ENCODE assay signal across 8 cellular contexts in genomic region chr3:39810647-39811161, GRCh38. TPM values are rescaled to one million over a fixed set of nuclear protein-coding genes. Genes with fewer than 3 reads are reported as not detected.
A peak's percentile ranks its signal among the peaks of the same experiment; 100 is the strongest.
DNase-seq lines count a peak whose midpoint lies in the region; ATAC-seq, FAIRE-seq and TF ChIP-seq lines count a peak whose summit lies in the region.

No MANE protein-coding gene starts in this region.

- H3K9ac ChIP-seq in MM.1S (ENCODE audit: low read length) (no peak overlapping the region), endothelial cell of umbilical vein (replicated peaks; ENCODE audit: extremely low read depth, insufficient read depth, low read length) (peak overlapping the region; percentile 3), parathyroid adenoma (no peak overlapping the region)

- no peak for DNase-seq in CD4-positive, CD25-positive, alpha-beta regulatory T cell
- DNase-seq in MM.1S (no peak), endothelial cell of umbilical vein (ENCODE audit: low read depth, low spot score) (peak; percentile 64), amniotic stem cell (lab: John Stamatoyannopoulos, UW) (no peak), GM13977 (ENCODE audit: low spot score) (no peak)

- peaks cover 0 to 8% (median 0%) of the 10 kb centered on the region in 7 donors for H3K9me3 Mint-ChIP-seq in CD4-positive, CD25-positive, alpha-beta regulatory T cell

- ATAC-seq in CD4-positive, CD25-positive, alpha-beta regulatory T cell (ENCODE audit: low read depth in 2 of 2): no peak
- no peak for ATAC-seq in GM18870 (IDR thresholded peaks at IDR 0.05; ENCODE audit: unreplicated experiment)
- ATAC-seq in GM21360 (IDR thresholded peaks at IDR 0.05; ENCODE audit: unreplicated experiment): no peak

- H3K9me3 ChIP-seq in CD4-positive, CD25-positive, alpha-beta regulatory T cell (ENCODE audit: control insufficient read depth in 2 of 2, low read length in 2 of 2): no peaks in the 10 kb centered on the region
- H3K9me3 ChIP-seq in MM.1S (replicated peaks; ENCODE audit: insufficient read depth, low read length): no peaks in the 10 kb centered on the region
- H3K9me3 ChIP-seq in endothelial cell of umbilical vein (replicated peaks; ENCODE audit: control insufficient read depth, insufficient read depth, low read length): no peaks in the 10 kb centered on the region
- no peaks in the 10 kb centered on the region for H3K9me3 ChIP-seq in parathyroid adenoma (ENCODE audit: control insufficient read depth, low read length)

- H3K27ac Mint-ChIP-seq in CD4-positive, CD25-positive, alpha-beta regulatory T cell: no peak overlapping the region

- intact Hi-C loops in endothelial cell of umbilical vein (cut with micrococcal nuclease): loop anchor here (1.0 to 5.0 kb wide), 7 partner anchors 53 to 499 kb away; partner anchors contain the start of gene EIF1B

- peak overlapping the region in 3 of 4 donors; percentile 25 to 39 (median 30) for H3K4me3 Mint-ChIP-seq in CD4-positive, CD25-positive, alpha-beta regulatory T cell

- TF ChIP-seq CTCF in MM.1S (IDR thresholded peaks at IDR 0.05; ENCODE audit: low read length): no peak
- TF ChIP-seq CTCF in endothelial cell of umbilical vein (IDR thresholded peaks at IDR 0.05; ENCODE audit: extremely low read depth in 1 of 2, insufficient read depth in 1 of 2, low read depth in 1 of 2, low read length in 2 of 2): no peak
- TF ChIP-seq CTCF in parathyroid adenoma (IDR thresholded peaks at IDR 0.05): no peak
- no peak for TF ChIP-seq CTCF in GM13977 (IDR thresholded peaks at IDR 0.05; ENCODE audit: extremely low read depth, insufficient read depth, missing control alignments)

- no peaks in the 10 kb centered on the region for H3K9me2 ChIP-seq in MM.1S (replicated peaks; ENCODE audit: insufficient read depth, low read length)

- no peak overlapping the region for H3K4me3 ChIP-seq in CD4-positive, CD25-positive, alpha-beta regulatory T cell (ENCODE audit: low read depth, low read length)
- H3K4me3 ChIP-seq in MM.1S (ENCODE audit: low read length): peak overlapping the region; percentile 88; the same call in 1 of the 2 replicates
- H3K4me3 ChIP-seq in endothelial cell of umbilical vein (replicated peaks in 1 of 3; ENCODE audit: insufficient read depth in 1 of 3, low read depth in 1 of 3, low read length in 3 of 3): peak overlapping the region; percentile 61 to 79 (median 70)
- peak overlapping the region; percentile 57 for H3K4me3 ChIP-seq in parathyroid adenoma (ENCODE audit: low read depth, low read length)

- no peak for TF ChIP-seq POLR2A in endothelial cell of umbilical vein (IDR thresholded peaks at IDR 0.05; ENCODE audit: low read depth, low read length)

- BruUV-seq in endothelial cell of umbilical vein (replicated peaks; lab: Mats Ljungman, UMichigan): no TSS peak

- H3K79me2 ChIP-seq in MM.1S (ENCODE audit: low read length): no peaks in the 10 kb centered on the region
- H3K79me2 ChIP-seq in endothelial cell of umbilical vein (ENCODE audit: control insufficient read depth, insufficient read depth, low read length): peaks cover 11% of the 10 kb centered on the region
- no peaks in the 10 kb centered on the region for H3K79me2 ChIP-seq in parathyroid adenoma

- H3K9me1 ChIP-seq in endothelial cell of umbilical vein (replicated peaks; ENCODE audit: control insufficient read depth, extremely low read depth, insufficient read depth, low read length): no peaks in the 10 kb centered on the region

- peak; percentile 75 for FAIRE-seq in endothelial cell of umbilical vein (lab: Jason Lieb, UNC)

- POLR2A ChIA-PET in endothelial cell of umbilical vein (lab: Charles Lee): no interaction called here

- dilution Hi-C loops in endothelial cell of umbilical vein (cut with MboI; ENCODE audit: extremely low pct_ligation_motif_present, low sequenced_read_pairs): no loop called here

- peaks cover 4% of the 10 kb centered on the region for H3K4me1 ChIP-seq in CD4-positive, CD25-positive, alpha-beta regulatory T cell (ENCODE audit: control insufficient read depth, insufficient read depth, low read length, poor library complexity, severe bottlenecking)
- H3K4me1 ChIP-seq in MM.1S (ENCODE audit: low read length) (no peaks in the 10 kb centered on the region), endothelial cell of umbilical vein (ENCODE audit: control insufficient read depth, extremely low read depth, insufficient read depth, low read length) (peaks cover 33% of the 10 kb centered on the region), parathyroid adenoma (no peaks in the 10 kb centered on the region)

- H3K36me3 Mint-ChIP-seq in CD4-positive, CD25-positive, alpha-beta regulatory T cell: no peaks in the 10 kb centered on the region

- CTCF ChIA-PET in endothelial cell of umbilical vein (lab: Charles Lee): interaction anchor here (0.7 to 7.6 kb wide), 9 partner anchors 28 to 368 kb away, joined by 3 to 119 read pairs (median 5); no protein-coding TSS in a partner anchor

- H2AFZ ChIP-seq in MM.1S (ENCODE audit: low read length) (no peak overlapping the region), endothelial cell of umbilical vein (ENCODE audit: low read depth, low read length) (peak overlapping the region; percentile 45), parathyroid adenoma (peak overlapping the region; percentile 87)

- no peaks in the 10 kb centered on the region for H3K36me3 ChIP-seq in CD4-positive, CD25-positive, alpha-beta regulatory T cell (ENCODE audit: control insufficient read depth, insufficient read depth, low read length)
- no peaks in the 10 kb centered on the region for H3K36me3 ChIP-seq in MM.1S (replicated peaks; ENCODE audit: insufficient read depth, low read length)
- H3K36me3 ChIP-seq in endothelial cell of umbilical vein (ENCODE audit: control insufficient read depth in 2 of 2, extremely low read depth in 1 of 2, insufficient read depth in 2 of 2, low read length in 2 of 2): no peaks in the 10 kb centered on the region
- no peaks in the 10 kb centered on the region for H3K36me3 ChIP-seq in parathyroid adenoma (ENCODE audit: control insufficient read depth, insufficient read depth, low read length)

- H3K27me3 Mint-ChIP-seq in CD4-positive, CD25-positive, alpha-beta regulatory T cell: peaks cover 52% of the 10 kb centered on the region

- H3F3A ChIP-seq in MM.1S (ENCODE audit: insufficient read depth, low read length): peaks cover 6% of the 10 kb centered on the region; the same call in 1 of the 2 replicates

- H3K4me1 Mint-ChIP-seq in CD4-positive, CD25-positive, alpha-beta regulatory T cell: peaks cover 0 to 22% (median 8%) of the 10 kb centered on the region in 4 donors

- in situ Hi-C loops in GM13977 (cut with MboI; ENCODE audit: low pct_unique_long_range_greater_than_20kb, low sequenced_read_pairs, unreplicated experiment): no loop called here

- H3K4me2 ChIP-seq in MM.1S (ENCODE audit: low read depth, low read length) (peak overlapping the region; percentile 100; the same call in 1 of the 2 replicates), endothelial cell of umbilical vein (ENCODE audit: insufficient read depth, low read length) (peak overlapping the region; percentile 93), parathyroid adenoma (ENCODE audit: low read length) (peak overlapping the region; percentile 95)

- peaks cover 17% of the 10 kb centered on the region for H3K27me3 ChIP-seq in CD4-positive, CD25-positive, alpha-beta regulatory T cell (ENCODE audit: control insufficient read depth, insufficient read depth, low read length)
- peaks cover 16% of the 10 kb centered on the region; the same call in 1 of the 2 replicates for H3K27me3 ChIP-seq in MM.1S (replicated peaks; ENCODE audit: insufficient read depth, low read length)
- H3K27me3 ChIP-seq in endothelial cell of umbilical vein (ENCODE audit: control insufficient read depth in 2 of 2, insufficient read depth in 2 of 2, low read length in 2 of 2): no peaks in the 10 kb centered on the region
- H3K27me3 ChIP-seq in parathyroid adenoma (ENCODE audit: control insufficient read depth, insufficient read depth, low read length): no peaks in the 10 kb centered on the region

- no peaks in the 10 kb centered on the region for H4K20me1 ChIP-seq in MM.1S (ENCODE audit: insufficient read depth, low read length)
- no peaks in the 10 kb centered on the region for H4K20me1 ChIP-seq in endothelial cell of umbilical vein (replicated peaks; ENCODE audit: control insufficient read depth, extremely low read depth, insufficient read depth, low read length)

- no peak overlapping the region for H3K27ac ChIP-seq in CD4-positive, CD25-positive, alpha-beta regulatory T cell (ENCODE audit: insufficient read depth, low read length, poor library complexity, severe bottlenecking)
- H3K27ac ChIP-seq in MM.1S (ENCODE audit: low read length) (no peak overlapping the region), endothelial cell of umbilical vein (ENCODE audit: insufficient read depth, low read depth, low read length) (no peak overlapping the region), parathyroid adenoma (no peak overlapping the region)

TF ChIP-seq in endothelial cell of umbilical vein, 7 proteins besides CTCF, POLR2A, EP300 and RAD21:
- TF ChIP-seq GATA2 (IDR thresholded peaks at IDR 0.05; ENCODE audit: insufficient read depth, insufficient read length, low read depth, low read length) (no peak), FOS (IDR thresholded peaks at IDR 0.05; ENCODE audit: borderline replicate concordance, insufficient read depth, low read length) (no peak), JUN (IDR thresholded peaks at IDR 0.05; ENCODE audit: borderline replicate concordance, insufficient read depth, insufficient read length, low read depth) (no peak), POLR2AphosphoS5 (IDR thresholded peaks at IDR 0.05; ENCODE audit: insufficient read depth, low read depth, low read length) (no peak), MAX (IDR thresholded peaks at IDR 0.05; ENCODE audit: insufficient read depth, insufficient read length) (no peak), MYC (IDR thresholded peaks at IDR 0.05; ENCODE audit: low read depth, low read length) (no peak), EZH2 (IDR thresholded peaks at IDR 0.05; ENCODE audit: borderline replicate concordance, low read depth, low read length, severe bottlenecking) (no peak)
TF ChIP-seq in endothelial cell of umbilical vein: peak in this region for 0.

RNA-seq across cellular contexts. Expression of gene MYRIP, which starts 1.3 kb away (rescaled TPM):
- not detected for total RNA-seq in CD4-positive, CD25-positive, alpha-beta regulatory T cell
- not detected for polyA plus RNA-seq in CD4-positive, CD25-positive, alpha-beta regulatory T cell
- total RNA-seq in endothelial cell of umbilical vein: 8.9 and 11.9 TPM in 2 replicates
- polyA plus RNA-seq in endothelial cell of umbilical vein: 4.7 and 6.7 TPM in 2 replicates
- polyA plus RNA-seq in endothelial cell of umbilical vein (2011; cell fraction: cytosol; rRNA removed): 8.2 and 9.6 TPM in 2 replicates
- polyA plus RNA-seq in endothelial cell of umbilical vein (2011; cell fraction: nucleus; rRNA removed): 11.1 and 15.7 TPM in 2 replicates
- 8.1 and 10.7 TPM in 2 replicates for polyA plus RNA-seq in endothelial cell of umbilical vein (2012)
- 12.2 and 14.5 TPM in 2 replicates for polyA minus RNA-seq in endothelial cell of umbilical vein
- polyA minus RNA-seq in endothelial cell of umbilical vein (2011; cell fraction: cytosol; rRNA and poly(A)+ RNA removed): not detected
- 18.4 and 23.9 TPM in 2 replicates for polyA minus RNA-seq in endothelial cell of umbilical vein (2011; cell fraction: nucleus; rRNA and poly(A)+ RNA removed)
